ENCODE assay signal across 8 cellular contexts in the genomic region with DNA sequence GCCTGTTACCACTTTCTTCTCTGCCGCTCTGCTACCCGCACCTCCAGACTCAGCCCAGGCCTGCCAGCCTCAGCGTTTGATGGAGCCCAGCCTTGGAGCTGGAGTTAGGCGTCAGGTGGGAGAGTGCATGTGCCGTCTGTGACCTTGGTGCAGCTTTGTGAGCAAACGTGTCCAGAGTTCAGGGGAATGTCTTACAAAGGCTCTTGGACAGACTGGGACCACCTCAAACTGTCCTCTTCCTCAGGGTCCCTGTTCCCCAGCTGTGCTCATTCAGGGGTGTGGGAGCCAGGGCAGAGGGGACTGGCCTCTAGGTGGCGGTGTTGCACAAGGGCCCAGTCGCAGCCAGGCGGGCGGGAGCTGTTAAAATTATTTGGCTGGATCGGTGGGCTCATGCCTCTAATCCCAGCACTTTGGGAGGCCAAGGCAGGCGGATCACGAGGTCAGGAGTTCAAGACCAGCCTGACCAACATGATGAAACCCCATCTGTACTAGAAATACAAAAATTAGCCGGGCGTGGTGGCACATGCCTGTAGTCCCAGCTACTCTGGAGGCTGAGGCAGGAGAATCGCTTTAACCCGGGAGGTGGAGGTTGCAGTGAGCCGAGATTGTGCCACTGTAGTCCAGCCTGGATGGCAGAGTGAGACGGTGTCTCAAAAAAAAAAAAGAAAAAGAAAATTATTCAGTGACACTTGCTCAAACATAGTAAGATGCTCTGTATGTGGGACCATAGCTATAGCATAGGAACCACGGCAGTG.
DNase-seq lines count a peak whose midpoint lies in the region; ATAC-seq and TF ChIP-seq lines count a peak whose summit lies in the region.

No MANE protein-coding gene starts in this region.

- intact Hi-C loops in lower leg skin (cut with DNase I; ENCODE audit: low total_unique reads), result no loop called here

- no peak overlapping the region for H3K27ac ChIP-seq in Karpas-422 (ENCODE audit: low read length)

- 82 to 87% methylated on average over 20 of the region's 20 CpGs for WGBS in lower leg skin, 2 donors

- TF ChIP-seq CTCF in lower leg skin (IDR thresholded peaks at IDR 0.05), result peak in 1 of 3 donors; percentile 23

- H3K4me3 ChIP-seq in Karpas-422 (ENCODE audit: low read length), result no peak overlapping the region
- H3K4me3 ChIP-seq in lower leg skin (ENCODE audit: low read depth, poor library complexity, severe bottlenecking), result no peak overlapping the region

- H3K4me1 ChIP-seq in Karpas-422 (ENCODE audit: low read length), result no peaks in the 10 kb centered on the region

- in situ Hi-C loops in T47D (cut with HindIII; ENCODE audit: low pct_unique_long_range_greater_than_20kb, low sequenced_read_pairs), result no loop called here

- no peaks in the 10 kb centered on the region for H4K20me1 ChIP-seq in Karpas-422 (ENCODE audit: insufficient read depth, low read depth, low read length)

- H3K9me3 ChIP-seq in Karpas-422 (ENCODE audit: low read length), result no peaks in the 10 kb centered on the region

- no peaks in the 10 kb centered on the region for H3K79me2 ChIP-seq in Karpas-422 (ENCODE audit: low read length)

- TF ChIP-seq POLR2A in lower leg skin (IDR thresholded peaks at IDR 0.05), result no peak

- no peak for ATAC-seq in GM21528 (IDR thresholded peaks at IDR 0.05; ENCODE audit: low FRiP score, unreplicated experiment)

- H3K9me2 ChIP-seq in Karpas-422 (replicated peaks; ENCODE audit: insufficient read depth, low read length), result no peaks in the 10 kb centered on the region

- H3K9ac ChIP-seq in Karpas-422 (ENCODE audit: low read length), result no peak overlapping the region

- no peaks in the 10 kb centered on the region for H3K27me3 ChIP-seq in Karpas-422 (ENCODE audit: low read length)

- no peak overlapping the region for H2AFZ ChIP-seq in Karpas-422 (ENCODE audit: low read length)

- no peak overlapping the region for H3K4me2 ChIP-seq in Karpas-422 (ENCODE audit: low read depth, low read length, poor library complexity, severe bottlenecking)

- DNase-seq in EH (ENCODE audit: low read depth) (peak; percentile 44), Karpas-422 (peak; percentile 78), T47D (ENCODE audit: low read depth in 1 of 2, low spot score in 1 of 2) (peak; percentile 50 to 56), lower leg skin (ENCODE audit: low spot score in 2 of 2) (peak; percentile 11 to 62), H4 (ENCODE audit: low spot score) (no peak), NCI-H187 (lab: John Stamatoyannopoulos, UW) (no peak), CD1c-positive myeloid dendritic cell (ENCODE audit: extremely low spot score) (no peak)

- no peaks in the 10 kb centered on the region for H3K36me3 ChIP-seq in Karpas-422 (ENCODE audit: insufficient read depth, low read length)

Comparison
In these comparisons a context has a peak if more than half of its experiments do, and no peak if none do; other contexts are left out.
1. DNase-seq: peak in EH (single experiment), Karpas-422 (single experiment), T47D (2 of 2) and lower leg skin (2 of 2); none in H4 (single experiment), NCI-H187 (0 of 2) and CD1c-positive myeloid dendritic cell (single experiment).